2 cellular contexts compared by ENCODE assay signal in genomic region chr15:40436116-40436891, GRCh38.
TF ChIP-seq lines count a peak whose summit lies in the region.

No MANE protein-coding gene starts in this region.

TF ChIP-seq in A549, 52 proteins besides CTCF, POLR2A, EP300 and RAD21:
- no peak for TF ChIP-seq EHMT2 (IDR thresholded peaks at IDR 0.05; ENCODE audit: low read depth)
- TF ChIP-seq MAZ (IDR thresholded peaks at IDR 0.05; ENCODE audit: borderline replicate concordance, low read depth, low read length): no peak
- TF ChIP-seq HDAC2 (IDR thresholded peaks at IDR 0.05): no peak
- TF ChIP-seq REST (IDR thresholded peaks at IDR 0.05): no peak
- TF ChIP-seq HEYL (CRISPR knock-in tag; IDR thresholded peaks at IDR 0.05): no peak
- no peak for TF ChIP-seq BCL3 (IDR thresholded peaks at IDR 0.05)
- no peak for TF ChIP-seq NPAS2 (CRISPR knock-in tag; IDR thresholded peaks at IDR 0.05; ENCODE audit: borderline replicate concordance)
- no peak for TF ChIP-seq CBX8 (IDR thresholded peaks at IDR 0.05)
- TF ChIP-seq KDM5A (IDR thresholded peaks at IDR 0.05): no peak
- no peak for TF ChIP-seq POLR2AphosphoS2 (conservative IDR thresholded peaks at IDR 0.05; ENCODE audit: low read length)
- no peak for TF ChIP-seq MYC (IDR thresholded peaks at IDR 0.05; ENCODE audit: borderline replicate concordance, low read length)
- no peak for TF ChIP-seq RNF2 (IDR thresholded peaks at IDR 0.05; ENCODE audit: borderline replicate concordance, low read depth)
- no peak for TF ChIP-seq E2F6 (IDR thresholded peaks at IDR 0.05; ENCODE audit: borderline replicate concordance, low read depth)
- TF ChIP-seq ATOH8 (CRISPR knock-in tag; IDR thresholded peaks at IDR 0.05; ENCODE audit: low read depth): no peak
- no peak for TF ChIP-seq ELK1 (IDR thresholded peaks at IDR 0.05; ENCODE audit: low read depth, low read length)

TF ChIP-seq in K562, 482 proteins besides CTCF, POLR2A, EP300 and RAD21 (continues in another document):
- TF ChIP-seq MEF2D (tag; conservative IDR thresholded peaks at IDR 0.05; ENCODE audit: low read depth) (no peak), EGR1 (conservative IDR thresholded peaks at IDR 0.05) (peak; percentile 81), FOXA1 (IDR thresholded peaks at IDR 0.05; ENCODE audit: borderline replicate concordance) (no peak), SNIP1 (IDR thresholded peaks at IDR 0.05; ENCODE audit: low read depth) (no peak), ARID4B (CRISPR knock-in tag; IDR thresholded peaks at IDR 0.05) (0 out of 2 replicates have a peak, but pooled peaks have one; percentile 49), ETV1 (tag; conservative IDR thresholded peaks at IDR 0.05; ENCODE audit: low read depth) (peak; percentile 53; the same call in 1 of the 2 replicates), TAF1 (IDR thresholded peaks at IDR 0.05; ENCODE audit: control insufficient read depth, extremely low read depth, insufficient read depth, low read length, severe bottlenecking) (peak; percentile 9), TCFL5 (CRISPR knock-in tag; conservative IDR thresholded peaks at IDR 0.05) (no peak), ZNF253 (CRISPR knock-in tag; conservative IDR thresholded peaks at IDR 0.05) (no peak), KDM4B (IDR thresholded peaks at IDR 0.05; ENCODE audit: borderline replicate concordance in 2 of 2, low read depth in 1 of 2) (0 out of 4 replicates have a peak, but pooled peaks of 1 of the 2 experiments have one; percentile 32), ZNF592 (IDR thresholded peaks at IDR 0.05) (0 out of 2 replicates have a peak, but pooled peaks have one; percentile 30), CBX5 (IDR thresholded peaks at IDR 0.05; ENCODE audit: borderline replicate concordance, low read depth) (no peak), ZNF444 (CRISPR knock-in tag; IDR thresholded peaks at IDR 0.05) (peak; percentile 94), ZNF263 (CRISPR knock-in tag; IDR thresholded peaks at IDR 0.05; ENCODE audit: borderline replicate concordance) (0 out of 2 replicates have a peak, but pooled peaks have one; percentile 36), L3MBTL2 (IDR thresholded peaks at IDR 0.05) (peak; percentile 14; the same call in 1 of the 2 replicates), DLX4 (CRISPR knock-in tag; IDR thresholded peaks at IDR 0.05) (no peak), CREM (IDR thresholded peaks at IDR 0.05; ENCODE audit: low read depth) (peak; percentile 21; the same call in 1 of the 2 replicates), PHF8 (IDR thresholded peaks at IDR 0.05; ENCODE audit: borderline replicate concordance, low read length) (peak; percentile 44; the same call in 1 of the 2 replicates), E2F3 (CRISPR knock-in tag; IDR thresholded peaks at IDR 0.05) (no peak), EP400 (IDR thresholded peaks at IDR 0.05) (0 out of 2 replicates have a peak, but pooled peaks have one; percentile 14), NFRKB (IDR thresholded peaks at IDR 0.05; ENCODE audit: low read depth) (0 out of 2 replicates have a peak, but pooled peaks have one; percentile 44), POLR2G (IDR thresholded peaks at IDR 0.05; ENCODE audit: low read depth, low read length) (peak; percentile 54), DEAF1 (CRISPR knock-in tag; IDR thresholded peaks at IDR 0.05) (no peak), THRB (CRISPR knock-in tag; conservative IDR thresholded peaks at IDR 0.05) (no peak), TBP (optimal IDR thresholded peaks at IDR 0.05; ENCODE audit: low read depth, low read length) (peak; percentile 43), FOSL1 (tag; conservative IDR thresholded peaks at IDR 0.05) (no peak), U2AF1 (optimal IDR thresholded peaks at IDR 0.05; ENCODE audit: low read depth, low read length) (no peak), MCM7 (IDR thresholded peaks at IDR 0.05) (no peak), NFIC (IDR thresholded peaks at IDR 0.05) (no peak), ZNF76 (CRISPR knock-in tag; IDR thresholded peaks at IDR 0.05; ENCODE audit: borderline replicate concordance) (no peak), BRF2 (IDR thresholded peaks at IDR 0.05; ENCODE audit: borderline replicate concordance, insufficient read depth, insufficient read length) (no peak)
